ENCODE assay signal across 8 cellular contexts in genomic region chr9:37800631-37801286, GRCh38. TPM values are rescaled to one million over a fixed set of nuclear protein-coding genes. Genes with fewer than 3 reads are reported as not detected.
DNase-seq lines count a peak whose midpoint lies in the region; TF ChIP-seq lines count a peak whose summit lies in the region.

Gene DCAF10 (plus strand): TSS chr9:37800797. CDS start chr9:37800867, 70 bp downstream.

- H3F3A ChIP-seq in GM23248 (ENCODE audit: insufficient read depth), result no peaks in the 10 kb centered on the region

- peaks cover 11% of the 10 kb centered on the region; the same call in 1 of the 2 replicates for H3K4me1 ChIP-seq in ES-I3 (ENCODE audit: insufficient read depth, low read length)
- H3K4me1 ChIP-seq in GM23248 (ENCODE audit: insufficient read depth), result peaks cover 20% of the 10 kb centered on the region
- H3K4me1 ChIP-seq in osteoblast (ENCODE audit: insufficient read depth, low read length), result peaks cover 18% of the 10 kb centered on the region
- H3K4me1 ChIP-seq in testis, result peaks cover 19% of the 10 kb centered on the region

- H3K36me3 ChIP-seq in ES-I3 (ENCODE audit: insufficient read depth, low read length) (no peaks in the 10 kb centered on the region), GM23248 (ENCODE audit: low read depth) (no peaks in the 10 kb centered on the region), SK-N-MC (ENCODE audit: insufficient read depth, low read length) (peaks cover 9% of the 10 kb centered on the region), osteoblast (ENCODE audit: insufficient read depth, low read length) (no peaks in the 10 kb centered on the region), testis (ENCODE audit: low read depth, missing control alignments) (no peaks in the 10 kb centered on the region)

- peak within 1 kb of the TSS; percentile 92 for H3K4me2 ChIP-seq in GM23248 (ENCODE audit: unreplicated experiment)
- H3K4me2 ChIP-seq in osteoblast (ENCODE audit: insufficient read depth, low read length), result peak within 1 kb of the TSS; percentile 91

- DNase-seq in GM23248 (peak; percentile 89), Kasumi-1 (lab: John Stamatoyannopoulos, UW) (peak; percentile 76 to 83), SK-N-MC (ENCODE audit: low read depth, low spot score) (no peak), glomerular endothelial cell (ENCODE audit: extremely low read depth, low read depth, low spot score) (no peak), osteoblast (ENCODE audit: insufficient read length, low spot score, missing footprints) (peak; percentile 94), testis (peak; percentile 89)
- DNase-seq in activated naive CD4-positive, alpha-beta T cell treated with anti-CD3 and anti-CD28 coated beads, Interleukin-2, amount 50 U/mL, for 16 hours, result peak; percentile 89

- H3K27ac ChIP-seq in GM23248, result peak within 1 kb of the TSS; percentile 76
- no peak within 1 kb of the TSS for H3K27ac ChIP-seq in SK-N-MC
- peak within 1 kb of the TSS; percentile 74 for H3K27ac ChIP-seq in osteoblast (ENCODE audit: low read depth, low read length)
- H3K27ac ChIP-seq in testis, result peak within 1 kb of the TSS; percentile 87 to 90

- no peak for TF ChIP-seq CTCF in osteoblast (IDR thresholded peaks at IDR 0.05; ENCODE audit: extremely low read depth, low read depth, low read length)
- TF ChIP-seq CTCF in testis (IDR thresholded peaks at IDR 0.05), result no peak

- H4K20me1 ChIP-seq in GM23248 (ENCODE audit: insufficient read depth) (peaks cover 21% of the 10 kb centered on the region), osteoblast (ENCODE audit: insufficient read depth, low read length) (peaks cover 20% of the 10 kb centered on the region)

- H3K9me2 ChIP-seq in GM23248 (ENCODE audit: insufficient read depth), result no peaks in the 10 kb centered on the region

- 1% methylated on average over 38 to 56 of the region's 72 CpGs for WGBS in GM23248 (ENCODE audit: low coverage in 1 of 2, low lambda C conversion rate in 2 of 2, missing lambda C conversion rate in 2 of 2), 2 experiments
- WGBS in testis, 2 donors, result 0% methylated on average over 15 to 47 of the region's 72 CpGs

- intact Hi-C loops in testis (cut with DNase I; ENCODE audit: low total_unique reads), result no loop called here

- no peaks in the 10 kb centered on the region for H3K27me3 ChIP-seq in GM23248 (replicated peaks; ENCODE audit: insufficient read depth)
- no peaks in the 10 kb centered on the region for H3K27me3 ChIP-seq in osteoblast (ENCODE audit: insufficient read depth, low read length)
- no peaks in the 10 kb centered on the region for H3K27me3 ChIP-seq in testis

- peak within 1 kb of the TSS; percentile 95 for H3K9ac ChIP-seq in ES-I3 (ENCODE audit: low read depth, low read length)
- peak within 1 kb of the TSS; percentile 91 for H3K9ac ChIP-seq in GM23248
- peak within 1 kb of the TSS; percentile 93 for H3K9ac ChIP-seq in SK-N-MC (ENCODE audit: insufficient read length)

- in situ Hi-C loops in GM23248 (cut with MboI), result no loop called here

- peak within 1 kb of the TSS; percentile 85 for H3K4me3 ChIP-seq in GM23248
- peak within 1 kb of the TSS; percentile 89 for H3K4me3 ChIP-seq in SK-N-MC
- peak within 1 kb of the TSS; percentile 93 for H3K4me3 ChIP-seq in osteoblast (ENCODE audit: insufficient read depth, low read length)
- H3K4me3 ChIP-seq in testis, result peak within 1 kb of the TSS; percentile 91 to 93

- H3K79me2 ChIP-seq in GM23248 (ENCODE audit: insufficient read depth) (peaks cover 64% of the 10 kb centered on the region), osteoblast (ENCODE audit: insufficient read depth, low read length) (peaks cover 52% of the 10 kb centered on the region)

- no peaks in the 10 kb centered on the region for H3K9me3 ChIP-seq in ES-I3 (ENCODE audit: control insufficient read depth, insufficient read depth, low read length)
- H3K9me3 ChIP-seq in GM23248 (ENCODE audit: low read depth), result no peaks in the 10 kb centered on the region
- H3K9me3 ChIP-seq in SK-N-MC (ENCODE audit: low read depth, low read length), result no peaks in the 10 kb centered on the region
- H3K9me3 ChIP-seq in osteoblast (ENCODE audit: low read depth, low read length), result no peaks in the 10 kb centered on the region
- H3K9me3 ChIP-seq in testis, result no peaks in the 10 kb centered on the region

- no peak for TF ChIP-seq POLR2A in testis (IDR thresholded peaks at IDR 0.05)

- H2AFZ ChIP-seq in GM23248 (peak within 1 kb of the TSS; percentile 94), osteoblast (ENCODE audit: low read length) (peak within 1 kb of the TSS; percentile 100)

RNA-seq across cellular contexts. Expression of gene DCAF10, which starts in this region (rescaled TPM):
- 15.8 and 18.2 TPM in 2 replicates for total RNA-seq in GM23248 (2014; rRNA removed; shearing (Covaris generic))
- 20.5 and 20.9 TPM in 2 replicates for polyA plus RNA-seq in GM23248 (2016; fragmentation: Nextera tagmentation; extraction: Ambion mirVana)
- total RNA-seq in glomerular endothelial cell, result 29.7 and 40.3 TPM in 2 replicates
- total RNA-seq in osteoblast, result 28.6 and 30.4 TPM in 2 replicates
- total RNA-seq in testis, result 10 to 100 TPM; 77.3 to 77.9 TPM
- 104 TPM for polyA plus RNA-seq in testis (ENCODE audit: insufficient read depth, low read depth, low replicate concordance)

Comparison
In these comparisons a context has a peak if more than half of its experiments do, and no peak if none do; other contexts are left out.
1. DNase-seq: peak in GM23248 (single experiment), Kasumi-1 (2 of 2), activated naive CD4-positive, alpha-beta T cell treated with anti-CD3 and anti-CD28 coated beads, Interleukin-2, amount 50 U/mL, for 16 hours (single experiment), osteoblast (single experiment) and testis (single experiment); none in SK-N-MC (single experiment) and glomerular endothelial cell (single experiment).
2. Peak in every context shown above with its lines, with median percentiles within 50 percentile points of each other: H3K9ac ChIP-seq and H3K4me3 ChIP-seq.